Comparison of ENCODE assay signal across 12 cellular contexts in the genomic region with DNA sequence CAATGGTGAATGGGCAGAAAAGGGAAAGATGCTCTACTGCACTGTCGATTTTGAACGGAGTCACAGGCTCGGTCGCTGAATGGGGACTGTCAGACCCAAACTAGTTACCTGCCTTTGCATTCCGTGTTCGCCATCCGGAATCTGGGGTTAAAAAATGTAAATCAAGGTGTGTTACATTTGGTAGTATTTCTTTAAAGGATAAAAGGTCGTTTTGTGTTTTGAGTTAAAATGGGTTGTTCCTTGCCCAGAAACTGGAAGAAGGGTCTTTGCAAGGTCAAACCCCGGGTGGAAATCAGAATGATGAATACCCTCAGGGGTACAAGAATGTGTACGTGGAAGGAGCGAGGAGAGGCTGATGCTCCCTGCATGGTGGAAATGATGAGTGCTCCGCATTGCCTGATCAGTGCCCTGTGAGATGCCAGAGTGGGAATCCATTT. TPM values are rescaled to one million over a fixed set of nuclear protein-coding genes. Genes with fewer than 3 reads are reported as not detected.
DNase-seq lines count a peak whose midpoint lies in the region; ATAC-seq and TF ChIP-seq lines count a peak whose summit lies in the region.
"Had no signal": no experiment of that assay in that cellular context is flagged by ENCODE, and none has a peak within 500 bp of the region (broad histone marks: within the 10 kb centered on the region; RNA-seq: fewer than 3 reads in every experiment).

No MANE protein-coding gene starts in this region.

- intact Hi-C loops in IMR-90 (cut with micrococcal nuclease) (no loop called here), lower lobe of right lung (cut with DNase I) (no loop called here), stomach (cut with DNase I; ENCODE audit: low total_unique reads) (no loop called here)

- no peak overlapping the region for H3K9ac ChIP-seq in IMR-90 (ENCODE audit: low read depth, low read length)

- no peaks in the 10 kb centered on the region for H3K9me1 ChIP-seq in IMR-90 (ENCODE audit: insufficient read depth, low read length)

- no TSS peak for BruUV-seq in IMR-90 (replicated peaks; lab: Mats Ljungman, UMichigan)

- no peak overlapping the region for H4K5ac ChIP-seq in IMR-90 (ENCODE audit: low read depth, low read length)

- no peak overlapping the region for H4K8ac ChIP-seq in IMR-90 (ENCODE audit: low read depth in 2 of 2, low read length in 2 of 2)

- TF ChIP-seq CTCF in IMR-90 (conservative IDR thresholded peaks at IDR 0.05; ENCODE audit: low read depth, low read length) (no peak), coronary artery (IDR thresholded peaks at IDR 0.05) (no peak), lower lobe of right lung (IDR thresholded peaks at IDR 0.05) (no peak), stomach (IDR thresholded peaks at IDR 0.05) (no peak)

- no peak overlapping the region for H3K14ac ChIP-seq in IMR-90 (replicated peaks; ENCODE audit: low read depth, low read length)

- H2AK9ac ChIP-seq in IMR-90 (replicated peaks; ENCODE audit: low read depth, low read length, poor library complexity) = no peak overlapping the region

- H2AK5ac ChIP-seq in IMR-90 (ENCODE audit: low read depth, low read length) = no peak overlapping the region

- no peak for TF ChIP-seq EP300 in stomach (IDR thresholded peaks at IDR 0.05)

- H2BK120ac ChIP-seq in IMR-90 (ENCODE audit: low read depth, low read length) = no peak overlapping the region

- no peak for TF ChIP-seq RAD21 in IMR-90 (IDR thresholded peaks at IDR 0.05; ENCODE audit: low read length)

- H4K20me1 ChIP-seq in IMR-90 (ENCODE audit: insufficient read depth, low read length) = no peaks in the 10 kb centered on the region

- H3K4me2 ChIP-seq in IMR-90 (ENCODE audit: low read depth, low read length) = peak overlapping the region; percentile 54; the same call in 1 of the 2 replicates

- no peak overlapping the region for H3K23ac ChIP-seq in IMR-90 (ENCODE audit: low read depth, low read length)

- no peak for TF ChIP-seq POLR2A in IMR-90 (IDR thresholded peaks at IDR 0.05; ENCODE audit: low read depth, low read length)
- TF ChIP-seq POLR2A in stomach (IDR thresholded peaks at IDR 0.05) = no peak

- DNase-seq in IMR-90 (no peak), coronary artery (ENCODE audit: low spot score) (no peak), lower lobe of right lung (no peak), stomach (no peak), AG08396 (ENCODE audit: low spot score) (no peak), NCI-H146 (lab: John Stamatoyannopoulos, UW) (no peak)
- no peak for DNase-seq in stimulated activated naive CD4-positive, alpha-beta T cell treated with Interleukin-2 at 50 U/mL for 16 hours (lab: John Stamatoyannopoulos, UW)
- DNase-seq: activated gamma-delta T cell; effector CD8-positive, alpha-beta T cell; NCI-H1930 had no signal

- CTCF ChIA-PET in IMR-90 (lab: Yijun Ruan, JAX) = interaction anchor here (1.0 kb wide), 1 partner anchor 19 kb away, joined by 3 read pairs; no protein-coding TSS in a partner anchor

- H3K4me3 ChIP-seq in IMR-90 (ENCODE audit: insufficient read depth, low read depth, low read length) (no peak overlapping the region), coronary artery (peak overlapping the region; percentile 73), lower lobe of right lung (peak overlapping the region; percentile 56), stomach (peak overlapping the region; percentile 53 to 64 (median 58))

- H3K9me3 ChIP-seq in IMR-90 (ENCODE audit: control insufficient read depth, insufficient read depth, low read length) = no peaks in the 10 kb centered on the region; the same call in 1 of the 2 replicates
- no peaks in the 10 kb centered on the region for H3K9me3 ChIP-seq in lower lobe of right lung
- H3K9me3 ChIP-seq in stomach = no peaks in the 10 kb centered on the region

- no peak overlapping the region for H3K4ac ChIP-seq in IMR-90 (ENCODE audit: low read depth, low read length)

- H3K79me1 ChIP-seq in IMR-90 (ENCODE audit: low read depth in 1 of 2, low read length in 2 of 2) = no peaks in the 10 kb centered on the region

- 0% methylated on average over 1 of the region's 12 CpGs; no CpG with 5 or more reads in 1 of the 2 experiments for WGBS in IMR-90 (ENCODE audit: extremely low coverage in 2 of 2, insufficient read length in 1 of 2), 2 experiments
- 8 to 14% (median 10%) methylated on average over 12 of the region's 12 CpGs for WGBS in stomach, 5 donors

- in situ Hi-C loops in IMR-90 (cut with MboI; ENCODE audit: low sequenced_read_pairs) = no loop called here

- no peak overlapping the region for H2BK15ac ChIP-seq in IMR-90 (ENCODE audit: low read depth, low read length)

- POLR2A ChIA-PET in IMR-90 (lab: Charles Lee; ENCODE audit: unreplicated experiment) = no interaction called here

- H3K36me3 ChIP-seq in IMR-90 (ENCODE audit: control insufficient read depth, insufficient read depth, low read length) (no peaks in the 10 kb centered on the region), lower lobe of right lung (no peaks in the 10 kb centered on the region), stomach (no peaks in the 10 kb centered on the region)

- H3K27ac ChIP-seq in IMR-90 (ENCODE audit: insufficient read depth, low read length) (no peak overlapping the region), coronary artery (no peak overlapping the region), lower lobe of right lung (no peak overlapping the region), stomach (no peak overlapping the region)
- H3K27ac ChIP-seq: VCaP had no signal

- no peak overlapping the region for H4K91ac ChIP-seq in IMR-90 (ENCODE audit: insufficient read depth, low read depth, low read length)

- no peak overlapping the region for H2BK5ac ChIP-seq in IMR-90 (ENCODE audit: low read depth, low read length, poor library complexity, severe bottlenecking)

- dilution Hi-C loops in IMR-90 (cut with HindIII; ENCODE audit: low sequenced_read_pairs, unreplicated experiment) = no loop called here

- H2BK20ac ChIP-seq in IMR-90 (ENCODE audit: low read depth, low read length) = no peak overlapping the region

- ATAC-seq in IMR-90 (ENCODE audit: low read depth) = no peak
- no peak for ATAC-seq in lower lobe of right lung

- H3K18ac ChIP-seq in IMR-90 (ENCODE audit: low read depth, low read length) = no peak overlapping the region

- H3K4me1 ChIP-seq in IMR-90 (ENCODE audit: control insufficient read depth, insufficient read depth, low read length) (no peaks in the 10 kb centered on the region; the same call in 1 of the 2 replicates), lower lobe of right lung (peaks cover 5% of the 10 kb centered on the region), stomach (peaks cover 0 to 41% (median 39%) of the 10 kb centered on the region in 4 donors)

- H3K27me3 ChIP-seq in IMR-90 (ENCODE audit: control insufficient read depth, insufficient read depth, low read length) (peaks cover 30% of the 10 kb centered on the region), lower lobe of right lung (ENCODE audit: low read depth) (peaks cover 69% of the 10 kb centered on the region), stomach (peaks cover 0 to 55% (median 27%) of the 10 kb centered on the region in 3 donors)

- H3K56ac ChIP-seq in IMR-90 (ENCODE audit: extremely low read depth, insufficient read depth, low read length) = no peak overlapping the region

- no peak overlapping the region for H2AFZ ChIP-seq in IMR-90 (replicated peaks; ENCODE audit: low read length, poor library complexity)

TF ChIP-seq in IMR-90, 13 proteins besides CTCF, POLR2A, EP300 and RAD21:
- no peak for TF ChIP-seq CEBPB (IDR thresholded peaks at IDR 0.05; ENCODE audit: low read depth, low read length)
- no peak for TF ChIP-seq BHLHE40 (IDR thresholded peaks at IDR 0.05; ENCODE audit: low read depth, low read length)

RNA-seq across cellular contexts. Expression of gene VSNL1, which starts 1.0 kb away (rescaled TPM):
- total RNA-seq in IMR-90 (2012; rRNA removed) (0.28 and 0.36 TPM in 2 replicates), lower lobe of right lung (1.6 TPM), stomach (10 to 100 TPM in 1 of 5 donors, 1 to 10 TPM in 1, not detected in 3; 1.1 to 21.9 TPM)
- polyA plus RNA-seq in IMR-90 (2012; rRNA removed) (0.24 and 0.32 TPM in 2 replicates), stomach (10 to 100 TPM in 1 of 3 donors, under 1 TPM in 1, not detected in 1; 0.44 to 20.9 TPM)
- 0.05 and 0.16 TPM in 2 replicates for polyA plus RNA-seq in IMR-90 (2012; cell fraction: cytosol; rRNA removed)
- polyA plus RNA-seq in IMR-90 (2012; cell fraction: nucleus; rRNA removed; ENCODE audit: low replicate concordance) = 0.08 TPM in 1 of 2 replicates, not detected in the other
- total RNA-seq: pulmonary artery endothelial cell had no signal

RNA-seq across cellular contexts. Expression of gene RAD51AP2, which starts 23.3 kb away (rescaled TPM):
- total RNA-seq in IMR-90 (2012; rRNA removed) (not detected in 2 replicates), lower lobe of right lung (not detected), stomach (under 1 TPM in 1 of 5 donors, not detected in 4; 0.55 TPM)
- polyA plus RNA-seq in IMR-90 (2012; rRNA removed) (not detected in 2 replicates), stomach (under 1 TPM in 1 of 3 donors, not detected in 2; 0.20 TPM)
- polyA plus RNA-seq in IMR-90 (2012; cell fraction: cytosol; rRNA removed) = not detected in 2 replicates
- not detected in 2 replicates for polyA plus RNA-seq in IMR-90 (2012; cell fraction: nucleus; rRNA removed; ENCODE audit: low replicate concordance)
- total RNA-seq: pulmonary artery endothelial cell had no signal
